ENCODE assay signal across 8 cellular contexts in the genomic region with DNA sequence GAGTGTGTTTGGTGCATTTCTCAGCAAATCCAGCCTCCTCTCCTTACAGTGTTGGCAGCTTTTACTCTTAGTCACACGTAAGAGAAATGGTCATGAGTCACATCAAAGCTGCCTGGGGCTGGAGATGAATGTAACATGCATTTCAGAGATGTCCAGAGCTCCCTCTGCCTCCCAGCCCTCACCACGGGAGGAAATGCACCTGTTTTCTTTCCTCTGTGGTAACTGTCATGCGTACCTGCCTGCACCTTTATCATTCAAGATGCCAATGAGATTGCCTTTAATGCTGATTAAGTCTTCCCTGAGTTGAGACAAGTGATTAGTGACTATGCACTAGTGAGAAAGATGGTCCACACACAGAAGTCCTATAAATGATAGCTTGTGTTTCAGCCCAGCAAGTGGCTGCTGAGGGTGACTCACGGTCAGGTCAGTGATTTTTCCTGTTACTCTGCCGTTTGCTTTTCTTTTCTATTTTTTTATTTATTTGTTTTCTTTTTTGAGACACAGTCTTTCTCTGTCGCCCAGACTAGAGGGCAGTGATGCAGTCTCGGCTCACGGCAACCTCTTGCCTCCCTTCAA.
A peak's percentile ranks its signal among the peaks of the same experiment; 100 is the strongest.
DNase-seq lines count a peak whose midpoint lies in the region; ATAC-seq lines count a peak whose summit lies in the region.

No MANE protein-coding gene starts in this region.

- ATAC-seq in HG03045 (IDR thresholded peaks at IDR 0.05; ENCODE audit: unreplicated experiment), result no peak

- DNase-seq in NCI-H146 (lab: John Stamatoyannopoulos, UW) (peak; percentile 21), NCI-H146 treated with DMSO at 0.1 percent for 48 hours (lab: John Stamatoyannopoulos, UW; ENCODE audit: unreplicated experiment) (no peak), SW 1271 (lab: John Stamatoyannopoulos, UW) (peak; percentile 56 to 75), fibroblast of peridontal ligament (ENCODE audit: extremely low read depth) (peak; percentile 74), SKM-1 (lab: John Stamatoyannopoulos, UW; ENCODE audit: unreplicated experiment) (no peak), NAMALWA (ENCODE audit: low spot score) (no peak)
- peak in 2 of 3 donors; percentile 22 to 41 for DNase-seq in stimulated activated CD4-positive, alpha-beta T cell treated with anti-CD3 and anti-CD28 coated beads, TNF-alpha, amount 100 ng/mL, for 48 hours (ENCODE audit: low read depth in 3 of 3)

Comparison
In these comparisons a context has a peak if more than half of its experiments do, and no peak if none do; other contexts are left out.
1. DNase-seq: peak in NCI-H146 (single experiment), SW 1271 (2 of 2), fibroblast of peridontal ligament (single experiment) and stimulated activated CD4-positive, alpha-beta T cell treated with anti-CD3 and anti-CD28 coated beads, TNF-alpha, amount 100 ng/mL, for 48 hours (2 of 3); none in NCI-H146 treated with DMSO at 0.1 percent for 48 hours (single experiment), SKM-1 (single experiment) and NAMALWA (single experiment).